Comparison of ENCODE assay signal across 1 cellular context in genomic region chr6:24710519-24711303, GRCh38.
TF ChIP-seq lines count a peak whose summit lies in the region.

No MANE protein-coding gene starts in this region.

TF ChIP-seq in GM12878, 131 proteins besides CTCF, POLR2A, EP300 and RAD21:
- no peak for TF ChIP-seq ATF7 (IDR thresholded peaks at IDR 0.05; ENCODE audit: low read depth)
- TF ChIP-seq PAX5 (IDR thresholded peaks at IDR 0.05; ENCODE audit: borderline replicate concordance, low read depth, low read length), result no peak
- TF ChIP-seq PKNOX1 (IDR thresholded peaks at IDR 0.05), result no peak
- TF ChIP-seq BCL11A (IDR thresholded peaks at IDR 0.05; ENCODE audit: low read depth, low read length), result no peak
- no peak for TF ChIP-seq KAT2A (conservative IDR thresholded peaks at IDR 0.05; ENCODE audit: control insufficient read depth, low read depth, low read length)
- TF ChIP-seq SUPT20H (IDR thresholded peaks at IDR 0.05; ENCODE audit: borderline replicate concordance, control insufficient read depth, low read depth, low read length), result no peak
- TF ChIP-seq IRF5 (IDR thresholded peaks at IDR 0.05; ENCODE audit: borderline replicate concordance), result no peak
- no peak for TF ChIP-seq HDGF (IDR thresholded peaks at IDR 0.05)
- no peak for TF ChIP-seq SMAD5 (IDR thresholded peaks at IDR 0.05; ENCODE audit: low read depth)
- TF ChIP-seq ASH2L (IDR thresholded peaks at IDR 0.05; ENCODE audit: borderline replicate concordance, low read depth), result no peak
